8 cellular contexts compared by ENCODE assay signal in genomic region chr12:27013606-27014084, GRCh38. TPM values are rescaled to one million over a fixed set of nuclear protein-coding genes. Genes with fewer than 3 reads are reported as not detected.
A peak's percentile ranks its signal among the peaks of the same experiment; 100 is the strongest.
DNase-seq lines count a peak whose midpoint lies in the region; ATAC-seq and TF ChIP-seq lines count a peak whose summit lies in the region.

No MANE protein-coding gene starts in this region.

- DNase-seq in NCI-H82 (lab: John Stamatoyannopoulos, UW): peak; percentile 73
- no peak for DNase-seq in NCI-H82 treated with DMSO at 0.1 percent for 48 hours (lab: John Stamatoyannopoulos, UW; ENCODE audit: unreplicated experiment)
- DNase-seq in Jurkat, Clone E6-1 (ENCODE audit: low read depth, low spot score): no peak
- DNase-seq in activated naive CD8-positive, alpha-beta T cell treated with anti-CD3 and anti-CD28 coated beads for 36 hours: no peak
- peak; percentile 27 for DNase-seq in hepatic stellate cell (ENCODE audit: low spot score)
- DNase-seq in sigmoid colon: no peak
- no peak for DNase-seq in GM20000 (ENCODE audit: low spot score)

- peaks cover 0 to 40% (median 30%) of the 10 kb centered on the region in 4 donors for H3K4me1 ChIP-seq in sigmoid colon

- H3K27me3 Mint-ChIP-seq in activated naive CD8-positive, alpha-beta T cell treated with anti-CD3 and anti-CD28 coated beads for 36 hours: no peaks in the 10 kb centered on the region

- peak; percentile 13 for ATAC-seq in GM21717 (IDR thresholded peaks at IDR 0.05; ENCODE audit: unreplicated experiment)

- H3K4me3 Mint-ChIP-seq in activated naive CD8-positive, alpha-beta T cell treated with anti-CD3 and anti-CD28 coated beads for 36 hours: peak overlapping the region; percentile 88

- WGBS in sigmoid colon, 2 donors: 0 to 1% methylated on average over 13 of the region's 13 CpGs

- H3K9me3 ChIP-seq in sigmoid colon: no peaks in the 10 kb centered on the region

- peaks cover 5% of the 10 kb centered on the region for H3K36me3 Mint-ChIP-seq in activated naive CD8-positive, alpha-beta T cell treated with anti-CD3 and anti-CD28 coated beads for 36 hours

- no peak for TF ChIP-seq EP300 in sigmoid colon (IDR thresholded peaks at IDR 0.05)

- H3K9me3 Mint-ChIP-seq in activated naive CD8-positive, alpha-beta T cell treated with anti-CD3 and anti-CD28 coated beads for 36 hours: no peaks in the 10 kb centered on the region

- peak overlapping the region; percentile 81 to 95 (median 92) for H3K27ac ChIP-seq in sigmoid colon

- H3K4me1 Mint-ChIP-seq in activated naive CD8-positive, alpha-beta T cell treated with anti-CD3 and anti-CD28 coated beads for 36 hours: peaks cover 39% of the 10 kb centered on the region

- intact Hi-C loops in sigmoid colon (cut with DNase I): loop anchor here (1.0 to 10.0 kb wide), 4 partner anchors 75 to 294 kb away; partner anchors contain the start of genes FGFR1OP2 and STK38L

- TF ChIP-seq POLR2A in sigmoid colon (IDR thresholded peaks at IDR 0.05): no peak

- H3K27ac Mint-ChIP-seq in activated naive CD8-positive, alpha-beta T cell treated with anti-CD3 and anti-CD28 coated beads for 36 hours: peak overlapping the region; percentile 88

- H3K27me3 ChIP-seq in sigmoid colon: no peaks in the 10 kb centered on the region

- H3K36me3 ChIP-seq in sigmoid colon: no peaks in the 10 kb centered on the region

- no peak for TF ChIP-seq CTCF in sigmoid colon (IDR thresholded peaks at IDR 0.05)
- no peak for TF ChIP-seq CTCF in GM20000 (IDR thresholded peaks at IDR 0.05; ENCODE audit: extremely low read depth, missing control alignments)

- H3K4me3 ChIP-seq in Jurkat, Clone E6-1 (ENCODE audit: low read length): peak overlapping the region; percentile 94
- H3K4me3 ChIP-seq in sigmoid colon: peak overlapping the region; percentile 69 to 95 (median 84)

RNA-seq across cellular contexts. Expression of gene TM7SF3, which starts 0.5 kb away (rescaled TPM):
- polyA plus RNA-seq in Jurkat, Clone E6-1 (2012; ENCODE audit: insufficient read depth, insufficient read length): 85.1 TPM
- total RNA-seq in activated naive CD8-positive, alpha-beta T cell treated with anti-CD3 and anti-CD28 coated beads for 36 hours: 10 to 100 TPM; 32.4 to 33.6 TPM
- total RNA-seq in sigmoid colon: 10 to 100 TPM; 38.4 to 56.9 (median 51.2) TPM
- polyA plus RNA-seq in sigmoid colon: 10 to 100 TPM in 2 of 3 donors, 1 to 10 TPM in 1; 9.2 to 33.2 (median 13.8) TPM

RNA-seq across cellular contexts. Expression of gene MED21, which starts 8.7 kb away (rescaled TPM):
- polyA plus RNA-seq in Jurkat, Clone E6-1 (2012; ENCODE audit: insufficient read depth, insufficient read length): 48.2 TPM
- total RNA-seq in activated naive CD8-positive, alpha-beta T cell treated with anti-CD3 and anti-CD28 coated beads for 36 hours: 10 to 100 TPM; 27.8 to 29.3 TPM
- total RNA-seq in sigmoid colon: 10 to 100 TPM; 50.1 to 64.3 (median 62.9) TPM
- 10 to 100 TPM; 19.4 to 34.9 (median 33.0) TPM for polyA plus RNA-seq in sigmoid colon

Comparison
In these comparisons a context has a peak if more than half of its experiments do, and no peak if none do; other contexts are left out.
1. DNase-seq: peak in NCI-H82 (single experiment) and hepatic stellate cell (single experiment); none in NCI-H82 treated with DMSO at 0.1 percent for 48 hours (single experiment), Jurkat, Clone E6-1 (single experiment), activated naive CD8-positive, alpha-beta T cell treated with anti-CD3 and anti-CD28 coated beads for 36 hours (single experiment), sigmoid colon (single experiment) and GM20000 (single experiment).